ENCODE assay signal across 8 cellular contexts in genomic region chr16:58236231-58236690, GRCh38. TPM values are rescaled to one million over a fixed set of nuclear protein-coding genes. Genes with fewer than 3 reads are reported as not detected.
A peak's percentile ranks its signal among the peaks of the same experiment; 100 is the strongest.
DNase-seq lines count a peak whose midpoint lies in the region; ATAC-seq and TF ChIP-seq lines count a peak whose summit lies in the region.

No MANE protein-coding gene starts in this region.

- H3K79me2 ChIP-seq in GM23248 (ENCODE audit: insufficient read depth) (no peaks in the 10 kb centered on the region), SK-N-SH (ENCODE audit: insufficient read depth) (no peaks in the 10 kb centered on the region)

- no peaks in the 10 kb centered on the region for H3K9me3 ChIP-seq in ES-I3 (ENCODE audit: control insufficient read depth, insufficient read depth, low read length)
- H3K9me3 ChIP-seq in GM23248 (ENCODE audit: low read depth): no peaks in the 10 kb centered on the region
- H3K9me3 ChIP-seq in SK-N-SH: no peaks in the 10 kb centered on the region
- no peaks in the 10 kb centered on the region for H3K9me3 ChIP-seq in heart right ventricle
- H3K9me3 ChIP-seq in upper lobe of right lung: no peaks in the 10 kb centered on the region

- intact Hi-C loops in heart right ventricle (cut with DNase I): no loop called here
- intact Hi-C loops in posterior cingulate gyrus (cut with DNase I): no loop called here
- intact Hi-C loops in upper lobe of right lung (cut with DNase I): no loop called here

- no peak for TF ChIP-seq EP300 in SK-N-SH (IDR thresholded peaks at IDR 0.05; ENCODE audit: borderline replicate concordance in 1 of 2, low read depth in 1 of 2, low read length in 1 of 2)

- H2AFZ ChIP-seq in GM23248 (peak overlapping the region; percentile 87), SK-N-SH (ENCODE audit: low read depth) (peak overlapping the region; percentile 91; the same call in 1 of the 2 replicates)

- peak; percentile 78 to 97 (median 91) for ATAC-seq in heart right ventricle
- peak; percentile 98 for ATAC-seq in upper lobe of right lung

- H3K4me3 ChIP-seq in GM23248 (peak overlapping the region; percentile 67), SK-N-SH (ENCODE audit: low read depth in 2 of 2, low read length in 1 of 2) (peak overlapping the region; percentile 49 to 56), heart right ventricle (peak overlapping the region; percentile 3 to 57 (median 45)), upper lobe of right lung (peak overlapping the region; percentile 45)

- H3K9ac ChIP-seq in ES-I3 (ENCODE audit: low read depth, low read length): peak overlapping the region; percentile 71
- H3K9ac ChIP-seq in GM23248: no peak overlapping the region
- no peak overlapping the region for H3K9ac ChIP-seq in SK-N-SH

- H3K4me2 ChIP-seq in GM23248 (ENCODE audit: unreplicated experiment) (peak overlapping the region; percentile 70), SK-N-SH (peak overlapping the region; percentile 77)

- H3K27ac Mint-ChIP-seq in activated naive CD8-positive, alpha-beta T cell treated with anti-CD3 and anti-CD28 coated beads for 36 hours: no peak overlapping the region

- in situ Hi-C loops in GM23248 (cut with MboI): no loop called here

- peak overlapping the region; percentile 81 for H3K4me3 Mint-ChIP-seq in activated naive CD8-positive, alpha-beta T cell treated with anti-CD3 and anti-CD28 coated beads for 36 hours

- DNase-seq in GM23248: peak; percentile 63
- DNase-seq in LoVo (ENCODE audit: low spot score): peak; percentile 57
- peak; percentile 76 for DNase-seq in SK-N-SH
- peak; percentile 66 for DNase-seq in activated naive CD8-positive, alpha-beta T cell treated with anti-CD3 and anti-CD28 coated beads for 36 hours
- peak; percentile 52 to 66 for DNase-seq in heart right ventricle
- peak; percentile 70 to 96 (median 80) for DNase-seq in posterior cingulate gyrus
- peak; percentile 74 for DNase-seq in upper lobe of right lung

- H3K27ac ChIP-seq in GM23248 (no peak overlapping the region), SK-N-SH (ENCODE audit: low read depth in 2 of 2, low read length in 1 of 2) (no peak overlapping the region), heart right ventricle (no peak overlapping the region), upper lobe of right lung (no peak overlapping the region)

- no peaks in the 10 kb centered on the region for H3K36me3 ChIP-seq in ES-I3 (ENCODE audit: insufficient read depth, low read length)
- H3K36me3 ChIP-seq in GM23248 (ENCODE audit: low read depth): no peaks in the 10 kb centered on the region
- no peaks in the 10 kb centered on the region for H3K36me3 ChIP-seq in SK-N-SH (replicated peaks in 1 of 2; ENCODE audit: control insufficient read depth in 1 of 2, insufficient read depth in 2 of 2, low read length in 1 of 2)
- no peaks in the 10 kb centered on the region for H3K36me3 ChIP-seq in heart right ventricle
- H3K36me3 ChIP-seq in upper lobe of right lung: no peaks in the 10 kb centered on the region

- H3K27me3 Mint-ChIP-seq in activated naive CD8-positive, alpha-beta T cell treated with anti-CD3 and anti-CD28 coated beads for 36 hours: peaks cover 25% of the 10 kb centered on the region

- POLR2A ChIA-PET in SK-N-SH (lab: Yijun Ruan, JAX): no interaction called here

- H3K9me2 ChIP-seq in GM23248 (ENCODE audit: insufficient read depth) (no peaks in the 10 kb centered on the region), SK-N-SH (no peaks in the 10 kb centered on the region)

- no peak for TF ChIP-seq RAD21 in SK-N-SH (IDR thresholded peaks at IDR 0.05; ENCODE audit: low read length)

- H3K4me1 Mint-ChIP-seq in activated naive CD8-positive, alpha-beta T cell treated with anti-CD3 and anti-CD28 coated beads for 36 hours: peaks cover 10% of the 10 kb centered on the region

- H3F3A ChIP-seq in GM23248 (ENCODE audit: insufficient read depth) (no peaks in the 10 kb centered on the region), SK-N-SH (replicated peaks; ENCODE audit: insufficient read depth) (no peaks in the 10 kb centered on the region)

- WGBS in GM23248 (ENCODE audit: low coverage in 1 of 2, low lambda C conversion rate in 2 of 2, missing lambda C conversion rate in 2 of 2), 2 experiments: 1 to 5% methylated on average over 10 to 13 of the region's 13 CpGs
- WGBS in SK-N-SH (ENCODE audit: low lambda C conversion rate): 2% methylated on average over 12 of the region's 13 CpGs
- 0 to 1% methylated on average over 13 of the region's 13 CpGs for WGBS in heart right ventricle, 2 donors

- no peaks in the 10 kb centered on the region for H3K36me3 Mint-ChIP-seq in activated naive CD8-positive, alpha-beta T cell treated with anti-CD3 and anti-CD28 coated beads for 36 hours

- H4K20me1 ChIP-seq in GM23248 (ENCODE audit: insufficient read depth) (no peaks in the 10 kb centered on the region), SK-N-SH (ENCODE audit: insufficient read depth) (no peaks in the 10 kb centered on the region)

- TF ChIP-seq CTCF in SK-N-SH (IDR thresholded peaks at IDR 0.05): no peak
- no peak for TF ChIP-seq CTCF in heart right ventricle (IDR thresholded peaks at IDR 0.05)
- TF ChIP-seq CTCF in upper lobe of right lung (IDR thresholded peaks at IDR 0.05): no peak

- H3K4me1 ChIP-seq in ES-I3 (ENCODE audit: insufficient read depth, low read length): no peaks in the 10 kb centered on the region
- no peaks in the 10 kb centered on the region for H3K4me1 ChIP-seq in GM23248 (ENCODE audit: insufficient read depth)
- peaks cover 4 to 5% of the 10 kb centered on the region in 2 experiments; a peak in 2 of 4 replicates for H3K4me1 ChIP-seq in SK-N-SH (ENCODE audit: control insufficient read depth in 1 of 2, insufficient read depth in 2 of 2, low read depth in 1 of 2, low read length in 1 of 2)
- peaks cover 0 to 10% (median 5%) of the 10 kb centered on the region in 9 donors for H3K4me1 ChIP-seq in heart right ventricle
- H3K4me1 ChIP-seq in upper lobe of right lung: no peaks in the 10 kb centered on the region

- CTCF ChIA-PET in SK-N-SH (lab: Yijun Ruan, JAX): no interaction called here

- H3K9me3 Mint-ChIP-seq in activated naive CD8-positive, alpha-beta T cell treated with anti-CD3 and anti-CD28 coated beads for 36 hours: no peaks in the 10 kb centered on the region

- H3K27me3 ChIP-seq in GM23248 (replicated peaks; ENCODE audit: insufficient read depth): peaks cover 16% of the 10 kb centered on the region; the same call in 1 of the 2 replicates
- peaks cover 7% of the 10 kb centered on the region; the same call in 1 of the 2 replicates for H3K27me3 ChIP-seq in SK-N-SH (ENCODE audit: insufficient read depth)
- H3K27me3 ChIP-seq in heart right ventricle: peaks cover 0 to 23% (median 6%) of the 10 kb centered on the region in 7 donors
- peaks cover 6% of the 10 kb centered on the region for H3K27me3 ChIP-seq in upper lobe of right lung

TF ChIP-seq in SK-N-SH, 30 proteins besides CTCF, POLR2A, EP300 and RAD21:
- TF ChIP-seq CHD2 (IDR thresholded peaks at IDR 0.05; ENCODE audit: low read length, partially characterized antibody) (peak; percentile 33), TCF12 (IDR thresholded peaks at IDR 0.05) (no peak)

RNA-seq across cellular contexts. Expression of gene CSNK2A2, which starts 38.4 kb away (rescaled TPM):
- total RNA-seq in GM23248 (2014; rRNA removed; shearing (Covaris generic)): 13.2 and 16.6 TPM in 2 replicates
- 26.7 and 27.4 TPM in 2 replicates for polyA plus RNA-seq in GM23248 (2016; fragmentation: Nextera tagmentation; extraction: Ambion mirVana)
- polyA plus RNA-seq in SK-N-SH (2012; rRNA removed): 25.8 and 27.0 TPM in 2 replicates
- 37.8 and 39.0 TPM in 2 replicates for polyA plus RNA-seq in SK-N-SH (2012; cell fraction: cytosol; rRNA removed)
- polyA plus RNA-seq in SK-N-SH (2012; cell fraction: nucleus; rRNA removed): 23.2 and 30.5 TPM in 2 replicates
- 100 to 1,000 TPM; 113 to 114 TPM for total RNA-seq in activated naive CD8-positive, alpha-beta T cell treated with anti-CD3 and anti-CD28 coated beads for 36 hours
- total RNA-seq in heart right ventricle: 10 to 100 TPM; 27.0 to 48.3 (median 37.8) TPM
- polyA plus RNA-seq in heart right ventricle: 10 to 100 TPM; 20.9 to 26.0 TPM
- 69.0 TPM for total RNA-seq in upper lobe of right lung

RNA-seq across cellular contexts. Expression of gene PRSS54, which starts 58.6 kb away (rescaled TPM):
- not detected in 2 replicates for total RNA-seq in GM23248 (2014; rRNA removed; shearing (Covaris generic))
- polyA plus RNA-seq in GM23248 (2016; fragmentation: Nextera tagmentation; extraction: Ambion mirVana) (not detected in 2 replicates), SK-N-SH (2012; rRNA removed) (not detected in 2 replicates), heart right ventricle (not detected)
- polyA plus RNA-seq in SK-N-SH (2012; cell fraction: cytosol; rRNA removed): not detected in 2 replicates
- not detected in 2 replicates for polyA plus RNA-seq in SK-N-SH (2012; cell fraction: nucleus; rRNA removed)
- not detected for total RNA-seq in activated naive CD8-positive, alpha-beta T cell treated with anti-CD3 and anti-CD28 coated beads for 36 hours
- total RNA-seq in heart right ventricle (not detected), upper lobe of right lung (not detected)
